ENCODE assay signal across 8 cellular contexts in genomic region chr1:27154991-27155781, GRCh38. TPM values are rescaled to one million over a fixed set of nuclear protein-coding genes. Genes with fewer than 3 reads are reported as not detected.
DNase-seq lines count a peak whose midpoint lies in the region; ATAC-seq, FAIRE-seq and TF ChIP-seq lines count a peak whose summit lies in the region.

TSS of gene SLC9A1 (minus strand) at chr1:27155125. CDS start at chr1:27154334, 791 bp downstream.

- TF ChIP-seq CTCF in AG09309 (IDR thresholded peaks at IDR 0.05; ENCODE audit: control insufficient read depth, insufficient read depth, low read depth, low read length, missing control alignments), result peak; percentile 90
- TF ChIP-seq CTCF in kidney (IDR thresholded peaks at IDR 0.05; ENCODE audit: borderline replicate concordance, extremely low read depth, insufficient read depth), result peak; percentile 86

- DNase-seq in AG09309 (ENCODE audit: low read depth) (peak; percentile 82), NCI-H446 treated with DMSO at 0.1 percent for 48 hours (lab: John Stamatoyannopoulos, UW) (peak; percentile 88), cerebellum (ENCODE audit: low spot score) (peak; percentile 94), kidney (peak; percentile 98)
- peak; percentile 88 for DNase-seq in activated CD4-positive, CD25-positive, alpha-beta regulatory T cell treated with anti-CD3 and anti-CD28 coated beads, Interleukin-2, amount 50 U/mL, for 72 hours
- peak; percentile 85 to 90 for DNase-seq in stimulated activated CD4-positive, alpha-beta T cell treated with anti-CD3 and anti-CD28 coated beads, Interleukin-15, amount 100 ng/mL, for 48 hours (ENCODE audit: low read depth in 2 of 2)

- H3K4me3 ChIP-seq in AG09309 (ENCODE audit: control insufficient read depth, low read depth, low read length), result peak within 1 kb of the TSS; percentile 73
- H3K4me3 ChIP-seq in kidney (ENCODE audit: low read length in 2 of 2), result peak within 1 kb of the TSS; percentile 78 to 82

- ATAC-seq in GM18907 (IDR thresholded peaks at IDR 0.05; ENCODE audit: unreplicated experiment) (peak; percentile 91), HG03175 (IDR thresholded peaks at IDR 0.05; ENCODE audit: unreplicated experiment) (peak; percentile 85)

- H3K9ac ChIP-seq in kidney (ENCODE audit: low read length in 2 of 2), result peak within 1 kb of the TSS; percentile 77 to 84

- peak within 1 kb of the TSS; percentile 82 to 87 for H3K27ac ChIP-seq in kidney (ENCODE audit: low read depth in 2 of 2, low read length in 2 of 2)

- intact Hi-C loops in kidney (cut with DNase I), result no loop called here

- H3K4me1 ChIP-seq in kidney (ENCODE audit: control insufficient read depth in 1 of 2, insufficient read depth in 1 of 2, low read depth in 1 of 2, low read length in 2 of 2), result peaks cover 19 to 31% of the 10 kb centered on the region in 2 donors

- peak; percentile 37 for FAIRE-seq in kidney (lab: Jason Lieb, UNC)

- H3K9me3 ChIP-seq in kidney (ENCODE audit: control insufficient read depth in 1 of 2, low read length in 2 of 2), result no peaks in the 10 kb centered on the region

- no peaks in the 10 kb centered on the region for H3K36me3 ChIP-seq in kidney (ENCODE audit: control insufficient read depth in 1 of 2, insufficient read depth in 2 of 2, low read length in 2 of 2)

RNA-seq across cellular contexts. Expression of gene SLC9A1, which starts in this region (rescaled TPM):
- total RNA-seq in cerebellum (3.9 TPM), kidney (29.8 TPM)
- 19.3 TPM for polyA plus RNA-seq in kidney (ENCODE audit: insufficient read depth, low read depth, low replicate concordance)

Comparison
In these comparisons a context has a peak if more than half of its experiments do, and no peak if none do; other contexts are left out.
1. Peak in every context shown above with its lines: DNase-seq, ATAC-seq, H3K4me3 ChIP-seq and H3K27ac ChIP-seq.